ENCODE assay signal across 8 cellular contexts in the genomic region with DNA sequence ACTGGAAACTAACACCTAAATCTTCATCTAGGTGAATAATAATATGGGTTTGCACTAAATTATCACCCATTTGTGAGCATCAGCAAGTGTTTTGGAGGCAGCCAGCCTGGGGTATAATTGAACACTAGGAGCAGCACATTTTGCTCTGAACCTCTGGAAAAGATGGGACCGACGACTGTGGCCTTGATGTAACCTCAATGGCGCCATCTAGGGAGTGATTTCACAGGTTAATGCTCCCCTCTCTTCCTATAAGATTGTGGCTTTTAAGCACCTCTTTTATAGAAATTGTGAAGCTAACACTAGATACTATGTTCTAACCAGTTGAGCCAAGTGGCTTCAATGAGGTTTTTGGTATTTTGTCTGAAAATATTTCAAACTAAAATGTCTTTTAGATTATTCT.
DNase-seq lines count a peak whose midpoint lies in the region; ATAC-seq, FAIRE-seq and TF ChIP-seq lines count a peak whose summit lies in the region.

No MANE protein-coding gene starts in this region.

- H3K27me3 ChIP-seq in effector memory CD4-positive, alpha-beta T cell (replicated peaks; ENCODE audit: control insufficient read depth, insufficient read depth, low read length, poor library complexity, severe bottlenecking), result no peaks in the 10 kb centered on the region

- no peaks in the 10 kb centered on the region for H3K9me3 ChIP-seq in effector memory CD4-positive, alpha-beta T cell (ENCODE audit: control insufficient read depth, low read length)

- H3K36me3 ChIP-seq in effector memory CD4-positive, alpha-beta T cell (ENCODE audit: control insufficient read depth, insufficient read depth, low read length), result no peaks in the 10 kb centered on the region

- in situ Hi-C loops in KBM-7 (cut with MboI; ENCODE audit: low pct_unique_long_range_greater_than_20kb, low sequenced_read_pairs), result no loop called here

- no peak overlapping the region for H3K4me3 ChIP-seq in effector memory CD4-positive, alpha-beta T cell (ENCODE audit: insufficient read depth, low read depth, low read length, poor library complexity, severe bottlenecking)

- no peak overlapping the region for H3K27ac ChIP-seq in effector memory CD4-positive, alpha-beta T cell (ENCODE audit: insufficient read depth, low read length, poor library complexity, severe bottlenecking)

- DNase-seq in D721Med (ENCODE audit: insufficient read length, low spot score) (no peak), KBM-7 (peak; percentile 43), NCI-H748 (lab: John Stamatoyannopoulos, UW; ENCODE audit: unreplicated experiment) (peak; percentile 90), iPS DF 19.7 (ENCODE audit: low read depth, low spot score) (peak; percentile 64)
- no peak for DNase-seq in stimulated activated CD4-positive, alpha-beta T cell treated with anti-CD3 and anti-CD28 coated beads, Interleukin-1b, Interleukin-23, amount 100 ng/mL, for 48 hours
- DNase-seq in effector memory CD4-positive, alpha-beta T cell, result no peak

- TF ChIP-seq CTCF in D721Med (IDR thresholded peaks at IDR 0.05; ENCODE audit: insufficient read depth, missing control alignments), result peak; percentile 56

- FAIRE-seq in D721Med (lab: Jason Lieb, UNC), result no peak

- H3K4me1 ChIP-seq in effector memory CD4-positive, alpha-beta T cell (ENCODE audit: control insufficient read depth, insufficient read depth, low read length, poor library complexity, severe bottlenecking), result no peaks in the 10 kb centered on the region

- ATAC-seq in HG03378 (IDR thresholded peaks at IDR 0.05; ENCODE audit: unreplicated experiment) (no peak), HG02870 (IDR thresholded peaks at IDR 0.05; ENCODE audit: unreplicated experiment) (no peak)

Comparison
In these comparisons a context has a peak if more than half of its experiments do, and no peak if none do; other contexts are left out.
1. DNase-seq: peak in KBM-7 (single experiment), NCI-H748 (single experiment) and iPS DF 19.7 (single experiment); none in D721Med (single experiment), stimulated activated CD4-positive, alpha-beta T cell treated with anti-CD3 and anti-CD28 coated beads, Interleukin-1b, Interleukin-23, amount 100 ng/mL, for 48 hours (single experiment) and effector memory CD4-positive, alpha-beta T cell (0 of 3).